ENCODE assay signal across 1 cellular context in the genomic region with DNA sequence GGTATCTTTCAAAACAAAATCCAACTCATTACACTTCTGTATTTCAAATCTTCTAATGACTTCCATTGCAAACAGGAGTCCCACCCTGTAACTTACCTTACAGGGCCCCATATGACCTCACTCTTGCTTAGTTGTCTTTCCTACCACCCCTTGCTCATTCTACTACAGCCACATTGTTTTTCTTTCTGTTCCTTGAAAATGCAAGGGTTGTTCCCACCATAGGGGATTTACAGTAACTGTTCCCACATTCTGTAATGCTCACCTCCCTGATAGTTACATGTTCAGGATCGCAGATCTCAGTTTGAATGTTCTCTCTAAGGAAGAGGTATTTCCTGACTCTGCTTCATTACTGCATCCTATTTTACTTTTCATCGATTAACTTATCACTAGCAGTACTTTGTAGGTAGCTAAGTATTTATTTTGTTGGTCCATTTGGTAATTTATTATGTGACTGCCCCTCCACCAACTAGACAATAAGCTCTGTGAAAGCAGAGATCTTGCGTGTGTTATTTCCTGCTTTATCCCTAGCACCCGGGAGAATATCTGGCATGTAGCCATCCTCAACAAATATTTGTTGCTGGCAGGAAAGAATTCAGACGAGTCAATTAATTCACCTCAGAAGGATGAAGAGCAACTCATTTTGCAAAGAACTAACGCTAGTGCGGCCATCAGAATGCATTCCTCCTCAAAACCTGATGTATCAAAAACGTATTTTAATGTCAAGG.
TF ChIP-seq lines count a peak whose summit lies in the region.

No MANE protein-coding gene starts in this region.

TF ChIP-seq in HepG2, 621 proteins besides CTCF, POLR2A, EP300 and RAD21 (continued from another document and continues in another):
- TF ChIP-seq ARID5B (CRISPR knock-in tag; IDR thresholded peaks at IDR 0.05), result peak; percentile 50
- no peak for TF ChIP-seq ZFP41 (CRISPR knock-in tag; IDR thresholded peaks at IDR 0.05; ENCODE audit: borderline replicate concordance)
- TF ChIP-seq, protein P1, sequence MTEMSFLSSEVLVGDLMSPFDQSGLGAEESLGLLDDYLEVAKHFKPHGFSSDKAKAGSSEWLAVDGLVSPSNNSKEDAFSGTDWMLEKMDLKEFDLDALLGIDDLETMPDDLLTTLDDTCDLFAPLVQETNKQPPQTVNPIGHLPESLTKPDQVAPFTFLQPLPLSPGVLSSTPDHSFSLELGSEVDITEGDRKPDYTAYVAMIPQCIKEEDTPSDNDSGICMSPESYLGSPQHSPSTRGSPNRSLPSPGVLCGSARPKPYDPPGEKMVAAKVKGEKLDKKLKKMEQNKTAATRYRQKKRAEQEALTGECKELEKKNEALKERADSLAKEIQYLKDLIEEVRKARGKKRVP (CRISPR knock-in tag; IDR thresholded peaks at IDR 0.05), result no peak
- TF ChIP-seq KLF15 (CRISPR knock-in tag; IDR thresholded peaks at IDR 0.05; ENCODE audit: borderline replicate concordance), result no peak
- no peak for TF ChIP-seq ASH2L (IDR thresholded peaks at IDR 0.05; ENCODE audit: insufficient read length, low read depth, low read length)
- TF ChIP-seq ZSCAN22 (CRISPR knock-in tag; IDR thresholded peaks at IDR 0.05), result no peak
- no peak for TF ChIP-seq ZNF629 (CRISPR knock-in tag; conservative IDR thresholded peaks at IDR 0.05)
- no peak for TF ChIP-seq ZSCAN25 (CRISPR knock-in tag; IDR thresholded peaks at IDR 0.05)
- TF ChIP-seq TBX2 (CRISPR knock-in tag; IDR thresholded peaks at IDR 0.05; ENCODE audit: borderline replicate concordance), result no peak
- TF ChIP-seq MATR3 (CRISPR knock-in tag; IDR thresholded peaks at IDR 0.05), result no peak
- no peak for TF ChIP-seq ZNF317 (CRISPR knock-in tag; IDR thresholded peaks at IDR 0.05)
- no peak for TF ChIP-seq SRY (CRISPR knock-in tag; IDR thresholded peaks at IDR 0.05)
- TF ChIP-seq RBM22 (optimal IDR thresholded peaks at IDR 0.05; ENCODE audit: low read length), result no peak
- no peak for TF ChIP-seq CERS6 (CRISPR knock-in tag; IDR thresholded peaks at IDR 0.05)
- no peak for TF ChIP-seq SOX6 (IDR thresholded peaks at IDR 0.05)
- TF ChIP-seq SOX6 (CRISPR knock-in tag; IDR thresholded peaks at IDR 0.05), result no peak
- no peak for TF ChIP-seq TBP (CRISPR knock-in tag; IDR thresholded peaks at IDR 0.05)
- no peak for TF ChIP-seq ZNF709 (CRISPR knock-in tag; IDR thresholded peaks at IDR 0.05)
- TF ChIP-seq ZNF776 (CRISPR knock-in tag; IDR thresholded peaks at IDR 0.05), result no peak
- no peak for TF ChIP-seq MNT (IDR thresholded peaks at IDR 0.05)
- TF ChIP-seq, protein P2, sequence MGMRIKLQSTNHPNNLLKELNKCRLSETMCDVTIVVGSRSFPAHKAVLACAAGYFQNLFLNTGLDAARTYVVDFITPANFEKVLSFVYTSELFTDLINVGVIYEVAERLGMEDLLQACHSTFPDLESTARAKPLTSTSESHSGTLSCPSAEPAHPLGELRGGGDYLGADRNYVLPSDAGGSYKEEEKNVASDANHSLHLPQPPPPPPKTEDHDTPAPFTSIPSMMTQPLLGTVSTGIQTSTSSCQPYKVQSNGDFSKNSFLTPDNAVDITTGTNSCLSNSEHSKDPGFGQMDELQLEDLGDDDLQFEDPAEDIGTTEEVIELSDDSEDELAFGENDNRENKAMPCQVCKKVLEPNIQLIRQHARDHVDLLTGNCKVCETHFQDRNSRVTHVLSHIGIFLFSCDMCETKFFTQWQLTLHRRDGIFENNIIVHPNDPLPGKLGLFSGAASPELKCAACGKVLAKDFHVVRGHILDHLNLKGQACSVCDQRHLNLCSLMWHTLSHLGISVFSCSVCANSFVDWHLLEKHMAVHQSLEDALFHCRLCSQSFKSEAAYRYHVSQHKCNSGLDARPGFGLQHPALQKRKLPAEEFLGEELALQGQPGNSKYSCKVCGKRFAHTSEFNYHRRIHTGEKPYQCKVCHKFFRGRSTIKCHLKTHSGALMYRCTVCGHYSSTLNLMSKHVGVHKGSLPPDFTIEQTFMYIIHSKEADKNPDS (CRISPR knock-in tag; IDR thresholded peaks at IDR 0.05), result no peak
- TF ChIP-seq KLF11 (CRISPR knock-in tag; IDR thresholded peaks at IDR 0.05), result no peak
- no peak for TF ChIP-seq TCF7 (IDR thresholded peaks at IDR 0.05; ENCODE audit: low read depth)
- no peak for TF ChIP-seq GMEB2 (CRISPR knock-in tag; IDR thresholded peaks at IDR 0.05; ENCODE audit: low read depth)
- TF ChIP-seq, protein P3, sequence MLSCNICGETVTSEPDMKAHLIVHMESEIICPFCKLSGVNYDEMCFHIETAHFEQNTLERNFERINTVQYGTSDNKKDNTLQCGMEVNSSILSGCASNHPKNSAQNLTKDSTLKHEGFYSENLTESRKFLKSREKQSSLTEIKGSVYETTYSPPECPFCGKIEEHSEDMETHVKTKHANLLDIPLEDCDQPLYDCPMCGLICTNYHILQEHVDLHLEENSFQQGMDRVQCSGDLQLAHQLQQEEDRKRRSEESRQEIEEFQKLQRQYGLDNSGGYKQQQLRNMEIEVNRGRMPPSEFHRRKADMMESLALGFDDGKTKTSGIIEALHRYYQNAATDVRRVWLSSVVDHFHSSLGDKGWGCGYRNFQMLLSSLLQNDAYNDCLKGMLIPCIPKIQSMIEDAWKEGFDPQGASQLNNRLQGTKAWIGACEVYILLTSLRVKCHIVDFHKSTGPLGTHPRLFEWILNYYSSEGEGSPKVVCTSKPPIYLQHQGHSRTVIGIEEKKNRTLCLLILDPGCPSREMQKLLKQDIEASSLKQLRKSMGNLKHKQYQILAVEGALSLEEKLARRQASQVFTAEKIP (CRISPR knock-in tag; IDR thresholded peaks at IDR 0.05; ENCODE audit: borderline replicate concordance), result no peak
- no peak for TF ChIP-seq ARID4A (CRISPR knock-in tag; IDR thresholded peaks at IDR 0.05; ENCODE audit: borderline replicate concordance)
- no peak for TF ChIP-seq ZNF589 (CRISPR knock-in tag; conservative IDR thresholded peaks at IDR 0.05)
- TF ChIP-seq FOXO1 (CRISPR knock-in tag; IDR thresholded peaks at IDR 0.05), result no peak
- no peak for TF ChIP-seq HCFC1 (IDR thresholded peaks at IDR 0.05; ENCODE audit: low read depth, low read length)
- TF ChIP-seq TBL1XR1 (IDR thresholded peaks at IDR 0.05; ENCODE audit: borderline replicate concordance, low read length, partially characterized antibody), result no peak
- no peak for TF ChIP-seq ZNF484 (CRISPR knock-in tag; IDR thresholded peaks at IDR 0.05; ENCODE audit: borderline replicate concordance, low read depth)
- TF ChIP-seq POLR2AphosphoS2 (IDR thresholded peaks at IDR 0.05; ENCODE audit: low read depth, low read length), result no peak
- TF ChIP-seq ATF1 (CRISPR knock-in tag; IDR thresholded peaks at IDR 0.05), result no peak
- no peak for TF ChIP-seq SSRP1 (CRISPR knock-in tag; IDR thresholded peaks at IDR 0.05)
- TF ChIP-seq FOXK1 (CRISPR knock-in tag; IDR thresholded peaks at IDR 0.05; ENCODE audit: borderline replicate concordance, low read depth), result no peak
- no peak for TF ChIP-seq GTF3A (CRISPR knock-in tag; conservative IDR thresholded peaks at IDR 0.05)
- no peak for TF ChIP-seq TOPORS (CRISPR knock-in tag; IDR thresholded peaks at IDR 0.05)
- TF ChIP-seq CSRNP1 (CRISPR knock-in tag; IDR thresholded peaks at IDR 0.05), result no peak
